ENCODE assay signal across 1 cellular context in genomic region chr6:11311970-11312369, GRCh38.
TF ChIP-seq lines count a peak whose summit lies in the region.

No MANE protein-coding gene starts in this region.

TF ChIP-seq in A549, 52 proteins besides CTCF, POLR2A, EP300 and RAD21:
- TF ChIP-seq CHD4 (IDR thresholded peaks at IDR 0.05; ENCODE audit: borderline replicate concordance): no peak
- TF ChIP-seq, protein P1, sequence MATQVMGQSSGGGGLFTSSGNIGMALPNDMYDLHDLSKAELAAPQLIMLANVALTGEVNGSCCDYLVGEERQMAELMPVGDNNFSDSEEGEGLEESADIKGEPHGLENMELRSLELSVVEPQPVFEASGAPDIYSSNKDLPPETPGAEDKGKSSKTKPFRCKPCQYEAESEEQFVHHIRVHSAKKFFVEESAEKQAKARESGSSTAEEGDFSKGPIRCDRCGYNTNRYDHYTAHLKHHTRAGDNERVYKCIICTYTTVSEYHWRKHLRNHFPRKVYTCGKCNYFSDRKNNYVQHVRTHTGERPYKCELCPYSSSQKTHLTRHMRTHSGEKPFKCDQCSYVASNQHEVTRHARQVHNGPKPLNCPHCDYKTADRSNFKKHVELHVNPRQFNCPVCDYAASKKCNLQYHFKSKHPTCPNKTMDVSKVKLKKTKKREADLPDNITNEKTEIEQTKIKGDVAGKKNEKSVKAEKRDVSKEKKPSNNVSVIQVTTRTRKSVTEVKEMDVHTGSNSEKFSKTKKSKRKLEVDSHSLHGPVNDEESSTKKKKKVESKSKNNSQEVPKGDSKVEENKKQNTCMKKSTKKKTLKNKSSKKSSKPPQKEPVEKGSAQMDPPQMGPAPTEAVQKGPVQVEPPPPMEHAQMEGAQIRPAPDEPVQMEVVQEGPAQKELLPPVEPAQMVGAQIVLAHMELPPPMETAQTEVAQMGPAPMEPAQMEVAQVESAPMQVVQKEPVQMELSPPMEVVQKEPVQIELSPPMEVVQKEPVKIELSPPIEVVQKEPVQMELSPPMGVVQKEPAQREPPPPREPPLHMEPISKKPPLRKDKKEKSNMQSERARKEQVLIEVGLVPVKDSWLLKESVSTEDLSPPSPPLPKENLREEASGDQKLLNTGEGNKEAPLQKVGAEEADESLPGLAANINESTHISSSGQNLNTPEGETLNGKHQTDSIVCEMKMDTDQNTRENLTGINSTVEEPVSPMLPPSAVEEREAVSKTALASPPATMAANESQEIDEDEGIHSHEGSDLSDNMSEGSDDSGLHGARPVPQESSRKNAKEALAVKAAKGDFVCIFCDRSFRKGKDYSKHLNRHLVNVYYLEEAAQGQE (IDR thresholded peaks at IDR 0.05): peak; percentile 28; the same call in 1 of the 2 replicates
